In genomic region chr5:9156282-9156681, GRCh38 we compare ENCODE assay signal across 9 cellular contexts.
A peak's percentile ranks its signal among the peaks of the same experiment; 100 is the strongest.
DNase-seq lines count a peak whose midpoint lies in the region; ATAC-seq, FAIRE-seq and TF ChIP-seq lines count a peak whose summit lies in the region.
"Had no signal": no experiment of that assay in that cellular context is flagged by ENCODE, and none has a peak within 500 bp of the region (broad histone marks: within the 10 kb centered on the region; RNA-seq: fewer than 3 reads in every experiment).

No MANE protein-coding gene starts in this region.

- DNase-seq in NK-92 treated with Interleukin-12 subunit alpha and Interleukin-12 subunit beta, amount 100 ng/mL, for 24 hours (lab: John Stamatoyannopoulos, UW), result peak; percentile 58
- DNase-seq in NK-92 (lab: John Stamatoyannopoulos, UW; ENCODE audit: unreplicated experiment) (no peak), Kasumi-1 (lab: John Stamatoyannopoulos, UW) (peak; percentile 41 to 46), bronchial epithelial cell (ENCODE audit: low read depth) (peak; percentile 64), mesenchymal stem cell (peak; percentile 82), NCI-H1417 (lab: John Stamatoyannopoulos, UW) (no peak), NCI-H1417 treated with DMSO at 0.1 percent for 48 hours (lab: John Stamatoyannopoulos, UW) (no peak), T-helper 17 cell (no peak)

- H2BK12ac ChIP-seq in mesenchymal stem cell (ENCODE audit: low read length in 2 of 2), result no peak overlapping the region

- no peak overlapping the region for H2AFZ ChIP-seq in mesenchymal stem cell (ENCODE audit: low read depth, low read length)

- no peak overlapping the region for H2BK15ac ChIP-seq in mesenchymal stem cell (ENCODE audit: low read depth, poor library complexity, severe bottlenecking)

- H3K27me3 ChIP-seq in bronchial epithelial cell (ENCODE audit: control insufficient read depth, insufficient read depth, low read length), result no peaks in the 10 kb centered on the region
- H3K27me3 ChIP-seq in mesenchymal stem cell (ENCODE audit: control insufficient read depth in 1 of 2, insufficient read depth in 1 of 2, low read length in 2 of 2), result no peaks in the 10 kb centered on the region

- H3K23ac ChIP-seq in mesenchymal stem cell (ENCODE audit: low read length in 2 of 2), result no peak overlapping the region

- H3K18ac ChIP-seq in mesenchymal stem cell (ENCODE audit: low read depth in 1 of 2, low read length in 2 of 2), result peak overlapping the region in 1 of 2 experiments; percentile 0

- H3K4me3 ChIP-seq in bronchial epithelial cell (ENCODE audit: low read depth, low read length) (no peak overlapping the region), mesenchymal stem cell (ENCODE audit: insufficient read depth in 1 of 2, low read depth in 1 of 2, low read length in 2 of 2) (no peak overlapping the region)
- H3K4me3 ChIP-seq: skin epidermis had no signal

- no peak overlapping the region for H3K27ac ChIP-seq in mesenchymal stem cell (ENCODE audit: low read length, poor library complexity, severe bottlenecking)
- H3K27ac ChIP-seq: skin epidermis had no signal

- no peak overlapping the region for H3K27ac Mint-ChIP-seq in T-helper 17 cell

- H2BK5ac ChIP-seq in mesenchymal stem cell (ENCODE audit: low read depth, low read length, poor library complexity, severe bottlenecking), result no peak overlapping the region

- FAIRE-seq in bronchial epithelial cell (lab: Jason Lieb, UNC), result no peak

- H3K79me1 ChIP-seq in mesenchymal stem cell (replicated peaks; ENCODE audit: low read length, poor library complexity, severe bottlenecking), result peaks cover 13% of the 10 kb centered on the region

- 89% methylated on average over 2 of the region's 2 CpGs for WGBS in mesenchymal stem cell

- H3K36me3 Mint-ChIP-seq in T-helper 17 cell (ENCODE audit: low read depth), result no peaks in the 10 kb centered on the region

- no peak overlapping the region for H2BK120ac ChIP-seq in mesenchymal stem cell (ENCODE audit: low read depth, low read length)

- no peak overlapping the region for H3K14ac ChIP-seq in mesenchymal stem cell (ENCODE audit: low read length in 2 of 2)

- H3K9me3 ChIP-seq in mesenchymal stem cell (ENCODE audit: control insufficient read depth, low read length) (no peaks in the 10 kb centered on the region), T-helper 17 cell (ENCODE audit: control insufficient read depth, low read length, poor library complexity, severe bottlenecking) (no peaks in the 10 kb centered on the region)

- no peak overlapping the region for H4K91ac ChIP-seq in mesenchymal stem cell (ENCODE audit: low read length)

- no peak overlapping the region for H2AK5ac ChIP-seq in mesenchymal stem cell (ENCODE audit: low read length, severe bottlenecking)

- H3K9ac ChIP-seq in mesenchymal stem cell (ENCODE audit: low read length), result peak overlapping the region; percentile 6

- H3K4me2 ChIP-seq in mesenchymal stem cell (ENCODE audit: low read length, poor library complexity, severe bottlenecking), result no peak overlapping the region

- ATAC-seq in T-helper 17 cell, result no peak

- H4K8ac ChIP-seq in mesenchymal stem cell (ENCODE audit: low read length), result no peak overlapping the region

- H3K4me1 ChIP-seq in mesenchymal stem cell (ENCODE audit: control insufficient read depth, insufficient read depth, low read depth, low read length), result peaks cover 4% of the 10 kb centered on the region

- H3K4me3 Mint-ChIP-seq in T-helper 17 cell, result no peak overlapping the region

- no peaks in the 10 kb centered on the region for H3K4me1 Mint-ChIP-seq in T-helper 17 cell

- no peaks in the 10 kb centered on the region for H3K36me3 ChIP-seq in bronchial epithelial cell (ENCODE audit: control insufficient read depth, insufficient read depth, low read length)
- peaks cover 0 to 19% of the 10 kb centered on the region in 2 experiments for H3K36me3 ChIP-seq in mesenchymal stem cell (ENCODE audit: control insufficient read depth in 1 of 2, insufficient read depth in 2 of 2, low read depth in 1 of 2, low read length in 2 of 2)

- H3K4ac ChIP-seq in mesenchymal stem cell (ENCODE audit: low read depth in 1 of 2, low read length in 2 of 2), result no peak overlapping the region

- TF ChIP-seq CTCF in bronchial epithelial cell (IDR thresholded peaks at IDR 0.05; ENCODE audit: insufficient read depth, low read length, severe bottlenecking), result peak; percentile 80

- no peaks in the 10 kb centered on the region for H3K27me3 Mint-ChIP-seq in T-helper 17 cell

Comparison
In these comparisons a context has a peak if more than half of its experiments do, and no peak if none do; other contexts are left out.
1. DNase-seq: peak in NK-92 treated with Interleukin-12 subunit alpha and Interleukin-12 subunit beta, amount 100 ng/mL, for 24 hours (single experiment), Kasumi-1 (2 of 2), bronchial epithelial cell (single experiment) and mesenchymal stem cell (single experiment); none in NK-92 (single experiment), NCI-H1417 (0 of 3), NCI-H1417 treated with DMSO at 0.1 percent for 48 hours (single experiment) and T-helper 17 cell (0 of 3).